Comparison of ENCODE assay signal across 6 cellular contexts in the genomic region with DNA sequence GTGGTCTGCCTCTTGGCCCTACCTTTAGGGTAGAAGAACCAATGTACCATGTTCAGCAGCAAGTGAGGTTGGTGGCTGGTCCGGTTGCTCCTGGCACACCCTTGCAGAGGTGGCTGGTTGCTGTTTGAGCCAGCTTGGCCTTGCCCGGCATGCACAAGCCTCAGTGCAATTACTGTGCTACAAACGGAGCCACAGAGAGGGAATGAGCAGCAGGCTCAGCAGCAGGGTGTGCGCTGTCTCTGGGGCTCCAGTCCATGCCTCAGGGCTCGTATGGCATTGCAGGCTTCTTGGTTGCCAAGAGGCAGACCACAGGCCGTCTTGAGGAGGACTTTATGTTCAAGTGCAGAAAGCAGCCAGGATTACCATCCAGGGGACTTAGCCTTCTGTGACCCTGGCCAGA. TPM values are rescaled to one million over a fixed set of nuclear protein-coding genes. Genes with fewer than 3 reads are reported as not detected.
"Had no signal": no experiment of that assay in that cellular context is flagged by ENCODE, and none has a peak within 500 bp of the region (broad histone marks: within the 10 kb centered on the region; RNA-seq: fewer than 3 reads in every experiment).

No MANE protein-coding gene starts in this region.

RNA-seq across cellular contexts. Expression of gene POTEJ, which starts 53.3 kb away (rescaled TPM):
- total RNA-seq: GM23248, H4, H7, HT-29, IMR-90, K562 had no signal
- polyA plus RNA-seq: GM23248, IMR-90, K562 had no signal
